ENCODE assay signal across 20 cellular contexts in genomic region chr4:109163493-109163892, GRCh38.
A peak's percentile ranks its signal among the peaks of the same experiment; 100 is the strongest.
DNase-seq lines count a peak whose midpoint lies in the region; ATAC-seq and TF ChIP-seq lines count a peak whose summit lies in the region.
"Had no signal": no experiment of that assay in that cellular context is flagged by ENCODE, and none has a peak within 500 bp of the region (broad histone marks: within the 10 kb centered on the region; RNA-seq: fewer than 3 reads in every experiment).

No MANE protein-coding gene starts in this region.

- no peak for TF ChIP-seq POLR2A in body of pancreas (IDR thresholded peaks at IDR 0.05)

- no peak overlapping the region for H2AFZ ChIP-seq in GM23338

- no peaks in the 10 kb centered on the region for H3F3A ChIP-seq in GM23338 (replicated peaks; ENCODE audit: low read depth)

- no peaks in the 10 kb centered on the region for H3K9me3 Mint-ChIP-seq in GM23338
- no peaks in the 10 kb centered on the region for H3K9me3 Mint-ChIP-seq in mesothelial cell of epicardium
- H3K9me3 Mint-ChIP-seq: CD14-positive monocyte; CD4-positive, alpha-beta memory T cell; H9 had no signal

- H3K4me3 ChIP-seq in GM23338 (no peak overlapping the region), body of pancreas (no peak overlapping the region)
- H3K4me3 ChIP-seq: A549; BLaER1 treated with 17β-estradiol and CSF1 and Interleukin-3, amounts not matched to agents 10 nM and 100 nM had no signal

- H3K4me1 ChIP-seq in GM23338 (ENCODE audit: insufficient read depth): no peaks in the 10 kb centered on the region
- peaks cover 14% of the 10 kb centered on the region for H3K4me1 ChIP-seq in body of pancreas
- H3K4me1 ChIP-seq: A549, BE2C had no signal

- no peak overlapping the region for H3K27ac ChIP-seq in GM23338 (ENCODE audit: low read depth)
- peak overlapping the region in 1 of 4 donors; percentile 20 for H3K27ac ChIP-seq in body of pancreas
- H3K27ac ChIP-seq: A549; BLaER1 treated with 17β-estradiol and CSF1 and Interleukin-3, amounts not matched to agents 10 nM and 100 nM had no signal

- TF ChIP-seq CTCF in GM23338 (conservative IDR thresholded peaks at IDR 0.05; ENCODE audit: low read depth in 2 of 2) (no peak), body of pancreas (IDR thresholded peaks at IDR 0.05) (no peak), mesothelial cell of epicardium (IDR thresholded peaks at IDR 0.05; ENCODE audit: unreplicated experiment) (no peak)

- no peaks in the 10 kb centered on the region for H3K9me2 ChIP-seq in GM23338 (ENCODE audit: insufficient read depth)

- intact Hi-C loops in body of pancreas (cut with DNase I): no loop called here

- H3K27me3 ChIP-seq in GM23338 (ENCODE audit: insufficient read depth) (no peaks in the 10 kb centered on the region), body of pancreas (no peaks in the 10 kb centered on the region)
- H3K27me3 ChIP-seq: BE2C; BLaER1 treated with 17β-estradiol and CSF1 and Interleukin-3, amounts not matched to agents 10 nM and 100 nM had no signal

- H4K20me1 ChIP-seq in GM23338 (replicated peaks; ENCODE audit: insufficient read depth): no peaks in the 10 kb centered on the region
- H4K20me1 ChIP-seq: BLaER1 treated with 17β-estradiol and CSF1 and Interleukin-3, amounts not matched to agents 10 nM and 100 nM had no signal

- H3K36me3 ChIP-seq in GM23338 (ENCODE audit: insufficient read depth) (no peaks in the 10 kb centered on the region), body of pancreas (replicated peaks in 1 of 2; ENCODE audit: insufficient read depth in 1 of 2, low read depth in 2 of 2) (no peaks in the 10 kb centered on the region)
- H3K36me3 ChIP-seq: BE2C; BLaER1 treated with 17β-estradiol and CSF1 and Interleukin-3, amounts not matched to agents 10 nM and 100 nM had no signal

- H3K4me3 Mint-ChIP-seq in GM23338: no peak overlapping the region
- no peak overlapping the region for H3K4me3 Mint-ChIP-seq in mesothelial cell of epicardium
- H3K4me3 Mint-ChIP-seq: CD14-positive monocyte; CD4-positive, alpha-beta memory T cell; H9; HFFc6 had no signal

- ATAC-seq in GM23338 (no peak), body of pancreas (peak; percentile 64)
- ATAC-seq: A549 had no signal

- DNase-seq in GM23338 (ENCODE audit: low spot score) (no peak), body of pancreas (peak in 2 of 4 donors; percentile 48 to 49), mesothelial cell of epicardium (ENCODE audit: low spot score in 2 of 2, unreplicated experiment in 2 of 2) (no peak), NCI-H748 treated with DMSO at 0.1 percent for 48 hours (lab: John Stamatoyannopoulos, UW) (no peak), NCI-H1417 treated with DMSO at 0.1 percent for 48 hours (lab: John Stamatoyannopoulos, UW) (no peak)
- DNase-seq in stimulated activated CD4-positive, alpha-beta T cell treated with anti-CD3 and anti-CD28 coated beads, Interleukin-12 subunit alpha, Interleukin-12 subunit beta, amount 100 ng/mL, for 4 hours: no peak
- DNase-seq: 8988T; ACHN; AML-193; BE2C; CD4-positive, alpha-beta memory T cell; COR-L47; DMS53; DMS79 treated with DMSO at 0.1 percent for 48 hours; GF-D8; H9; HFFc6 had no signal

- H3K27me3 Mint-ChIP-seq in GM23338 (ENCODE audit: insufficient read depth, low read depth, poor library complexity): peaks cover 3% of the 10 kb centered on the region
- no peaks in the 10 kb centered on the region for H3K27me3 Mint-ChIP-seq in mesothelial cell of epicardium (ENCODE audit: low read depth)

- H3K9me3 ChIP-seq in body of pancreas: no peaks in the 10 kb centered on the region
- H3K9me3 ChIP-seq: A549; BE2C; BLaER1 treated with 17β-estradiol and CSF1 and Interleukin-3, amounts not matched to agents 10 nM and 100 nM had no signal

- H3K27ac Mint-ChIP-seq in GM23338 (peak overlapping the region; percentile 50; the same call in 1 of the 2 replicates), mesothelial cell of epicardium (peak overlapping the region; percentile 11)
- H3K27ac Mint-ChIP-seq: CD14-positive monocyte; CD4-positive, alpha-beta memory T cell; HFFc6 had no signal

- H3K4me2 ChIP-seq in GM23338: no peak overlapping the region
- H3K4me2 ChIP-seq: A549; BLaER1 treated with 17β-estradiol and CSF1 and Interleukin-3, amounts not matched to agents 10 nM and 100 nM had no signal

- H3K79me2 ChIP-seq in GM23338 (replicated peaks; ENCODE audit: insufficient read depth): no peaks in the 10 kb centered on the region

- H3K4me1 Mint-ChIP-seq in GM23338: peaks cover 19% of the 10 kb centered on the region
- H3K4me1 Mint-ChIP-seq in mesothelial cell of epicardium: peaks cover 35% of the 10 kb centered on the region
- H3K4me1 Mint-ChIP-seq: CD14-positive monocyte; CD4-positive, alpha-beta memory T cell had no signal

- no peaks in the 10 kb centered on the region for H3K36me3 Mint-ChIP-seq in GM23338 (ENCODE audit: low read depth)
- no peaks in the 10 kb centered on the region for H3K36me3 Mint-ChIP-seq in mesothelial cell of epicardium
- H3K36me3 Mint-ChIP-seq: CD14-positive monocyte; CD4-positive, alpha-beta memory T cell had no signal

TF ChIP-seq in GM23338, 12 proteins besides CTCF, POLR2A, EP300 and RAD21:
- TF ChIP-seq STAT1 (IDR thresholded peaks at IDR 0.05; ENCODE audit: unreplicated experiment) (no peak), ZNF114 (CRISPR knock-in tag; IDR thresholded peaks at IDR 0.05) (no peak), EZH2 (IDR thresholded peaks at IDR 0.05; ENCODE audit: low read depth, unreplicated experiment) (no peak), REST (IDR thresholded peaks at IDR 0.05; ENCODE audit: unreplicated experiment) (no peak), EZH2phosphoT487 (IDR thresholded peaks at IDR 0.05; ENCODE audit: unreplicated experiment) (no peak), CREB1 (CRISPR knock-in tag; IDR thresholded peaks at IDR 0.05; ENCODE audit: low read depth) (no peak), JUNB (IDR thresholded peaks at IDR 0.05; ENCODE audit: unreplicated experiment) (no peak)
